In genomic region chr10:17951868-17952371, GRCh38 we compare ENCODE assay signal across 18 cellular contexts. TPM values are rescaled to one million over a fixed set of nuclear protein-coding genes. Genes with fewer than 3 reads are reported as not detected.
DNase-seq lines count a peak whose midpoint lies in the region; ATAC-seq and TF ChIP-seq lines count a peak whose summit lies in the region.
"Had no signal": no experiment of that assay in that cellular context is flagged by ENCODE, and none has a peak within 500 bp of the region (broad histone marks: within the 10 kb centered on the region; RNA-seq: fewer than 3 reads in every experiment).

Gene SLC39A12 (plus strand): TSS chr10:17951918. CDS start chr10:17953277, 1,359 bp downstream.

- no peaks in the 10 kb centered on the region for H3K9me3 Mint-ChIP-seq in activated T-helper 17 cell treated with anti-CD3 and anti-CD28 coated beads, Interleukin-2, amount 50 U/mL, for 72 hours

- H3K27me3 ChIP-seq in ectodermal cell (ENCODE audit: control insufficient read depth, insufficient read depth, low read length, poor library complexity, severe bottlenecking) (no peaks in the 10 kb centered on the region), layer of hippocampus (ENCODE audit: control insufficient read depth, insufficient read depth, low read length) (no peaks in the 10 kb centered on the region)

- 92 to 93% methylated on average over 3 of the region's 3 CpGs for WGBS in ectodermal cell, 2 experiments

- H3K4me1 Mint-ChIP-seq in activated T-helper 17 cell treated with anti-CD3 and anti-CD28 coated beads, Interleukin-2, amount 50 U/mL, for 72 hours: no peaks in the 10 kb centered on the region
- H3K4me1 Mint-ChIP-seq: memory B cell had no signal

- H3K36me3 ChIP-seq in ectodermal cell (ENCODE audit: control insufficient read depth, insufficient read depth, low read length): no peaks in the 10 kb centered on the region
- H3K36me3 ChIP-seq: BE2C had no signal

- no peak for ATAC-seq in activated T-helper 17 cell treated with anti-CD3 and anti-CD28 coated beads, Interleukin-2, amount 50 U/mL, for 72 hours (replicated peaks)
- ATAC-seq in GM19351 (IDR thresholded peaks at IDR 0.05; ENCODE audit: unreplicated experiment): no peak

- no peaks in the 10 kb centered on the region for H3K36me3 Mint-ChIP-seq in activated T-helper 17 cell treated with anti-CD3 and anti-CD28 coated beads, Interleukin-2, amount 50 U/mL, for 72 hours (ENCODE audit: low read depth)
- H3K36me3 Mint-ChIP-seq: memory B cell had no signal

- no peaks in the 10 kb centered on the region for H3K9me3 ChIP-seq in ectodermal cell (ENCODE audit: control insufficient read depth, low read length)
- H3K9me3 ChIP-seq: BE2C had no signal

- TF ChIP-seq CTCF in AG10803 (conservative IDR thresholded peaks at IDR 0.05; ENCODE audit: low read length): no peak

- H3K4me3 Mint-ChIP-seq in activated T-helper 17 cell treated with anti-CD3 and anti-CD28 coated beads, Interleukin-2, amount 50 U/mL, for 72 hours: no peak within 1 kb of the TSS
- H3K4me3 Mint-ChIP-seq: activated T-helper 1 cell treated with anti-CD3 and anti-CD28 coated beads, Interleukin-12 subunit alpha, Interleukin-12 subunit beta, Interleukin-2, Interleukin-4 antibody, amounts not matched to agents 30 ng/mL and 10 ng/mL and 1 ng/mL, durations not matched to agents 14 hours and 24 hours and 36 hours; memory B cell had no signal

- no peak within 1 kb of the TSS for H3K27ac Mint-ChIP-seq in activated T-helper 17 cell treated with anti-CD3 and anti-CD28 coated beads, Interleukin-2, amount 50 U/mL, for 72 hours
- H3K27ac Mint-ChIP-seq: activated T-helper 1 cell treated with anti-CD3 and anti-CD28 coated beads, Interleukin-12 subunit alpha, Interleukin-12 subunit beta, Interleukin-2, Interleukin-4 antibody, amounts not matched to agents 30 ng/mL and 10 ng/mL and 1 ng/mL, durations not matched to agents 14 hours and 24 hours and 36 hours; memory B cell had no signal

- no peaks in the 10 kb centered on the region for H3K4me1 ChIP-seq in ectodermal cell (ENCODE audit: control insufficient read depth, insufficient read depth, low read length)
- H3K4me1 ChIP-seq: BE2C had no signal

- H3K4me3 ChIP-seq in AG10803 (ENCODE audit: low read length) (no peak within 1 kb of the TSS), ectodermal cell (ENCODE audit: insufficient read depth, low read depth, low read length) (no peak within 1 kb of the TSS)

- H3K27me3 Mint-ChIP-seq in activated T-helper 17 cell treated with anti-CD3 and anti-CD28 coated beads, Interleukin-2, amount 50 U/mL, for 72 hours: peaks cover 4% of the 10 kb centered on the region
- H3K27me3 Mint-ChIP-seq: memory B cell had no signal

- H3K27ac ChIP-seq in ectodermal cell (ENCODE audit: insufficient read depth, low read depth, low read length, poor library complexity, severe bottlenecking) (peak within 1 kb of the TSS; percentile 48), layer of hippocampus (ENCODE audit: low read depth, low read length) (peak within 1 kb of the TSS; percentile 53)

- DNase-seq in AG10803 (ENCODE audit: low read depth): peak; percentile 55
- DNase-seq in LoVo (ENCODE audit: low spot score): peak; percentile 21
- DNase-seq in HUDEP-2 (lab: John Stamatoyannopoulos, UW; ENCODE audit: unreplicated experiment in 76 of 76): no peak
- no peak for DNase-seq in stimulated activated CD4-positive, alpha-beta T cell treated with anti-CD3 and anti-CD28 coated beads, Interleukin-1b, Interleukin-23, amount 100 ng/mL, for 48 hours
- DNase-seq: activated CD4-positive, alpha-beta T cell treated with anti-CD3 and anti-CD28 coated beads, Interleukin-2, amount 50 U/mL, for 1 hour; BE2C; DMS53; NCI-H2081 treated with DMSO at 0.1 percent for 48 hours; NCI-H82; posterior cingulate gyrus; stimulated activated CD4-positive, alpha-beta T cell treated with anti-CD3 and anti-CD28 coated beads, Interleukin-15, amount 100 ng/mL, for 24 hours; trophoblast cell had no signal

RNA-seq across cellular contexts. Expression of gene SLC39A12, which starts in this region (rescaled TPM):
- polyA plus RNA-seq in ectodermal cell (2013, experiment 1 of 4): 0.17 TPM
- 0.18 TPM for polyA plus RNA-seq in ectodermal cell (2013, experiment 2 of 4)
- not detected for polyA plus RNA-seq in ectodermal cell (2013, experiment 3 of 4)
- polyA plus RNA-seq in ectodermal cell (2013, experiment 4 of 4): 0.12 TPM
- not detected for total RNA-seq in activated T-helper 17 cell treated with anti-CD3 and anti-CD28 coated beads, Interleukin-2, amount 50 U/mL, for 72 hours
- total RNA-seq: activated T-helper 1 cell treated with anti-CD3 and anti-CD28 coated beads, Interleukin-12 subunit alpha, Interleukin-12 subunit beta, Interleukin-2, Interleukin-4 antibody, amounts not matched to agents 30 ng/mL and 10 ng/mL and 1 ng/mL, durations not matched to agents 14 hours and 24 hours and 36 hours had no signal

Comparison
In these comparisons a context has a peak if more than half of its experiments do, and no peak if none do; other contexts are left out.
1. DNase-seq: peak in AG10803 (single experiment) and LoVo (single experiment); none in HUDEP-2 (0 of 76) and stimulated activated CD4-positive, alpha-beta T cell treated with anti-CD3 and anti-CD28 coated beads, Interleukin-1b, Interleukin-23, amount 100 ng/mL, for 48 hours (single experiment).